14 cellular contexts compared by ENCODE assay signal in genomic region chr3:10928961-10929471, GRCh38.
DNase-seq lines count a peak whose midpoint lies in the region; ATAC-seq and TF ChIP-seq lines count a peak whose summit lies in the region.
"Had no signal": no experiment of that assay in that cellular context is flagged by ENCODE, and none has a peak within 500 bp of the region (broad histone marks: within the 10 kb centered on the region; RNA-seq: fewer than 3 reads in every experiment).

No MANE protein-coding gene starts in this region.

- CTCF ChIA-PET in activated naive CD4-positive, alpha-beta T cell treated with anti-CD3 and anti-CD28 coated beads, Interleukin-2, amount 10 ng/mL, durations not matched to agents 7 days and 5 days (lab: Charles Lee), result no interaction called here
- CTCF ChIA-PET in GM10248 (lab: Yijun Ruan, JAX), result interaction anchor here (1.0 kb wide), 1 partner anchor 16 kb away, joined by 4 read pairs; no protein-coding TSS in a partner anchor

- H3K27me3 ChIP-seq in RWPE2 (ENCODE audit: insufficient read depth, poor library complexity, severe bottlenecking), result no peaks in the 10 kb centered on the region
- no peaks in the 10 kb centered on the region for H3K27me3 ChIP-seq in tibial nerve

- no peaks in the 10 kb centered on the region for H3K9me3 Mint-ChIP-seq in activated naive CD4-positive, alpha-beta T cell treated with anti-CD3 and anti-CD28 coated beads, Interleukin-2, amount 10 ng/mL, durations not matched to agents 7 days and 5 days
- H3K9me3 Mint-ChIP-seq: CD14-positive monocyte had no signal

- peaks cover 6% of the 10 kb centered on the region for H3K27me3 Mint-ChIP-seq in activated naive CD4-positive, alpha-beta T cell treated with anti-CD3 and anti-CD28 coated beads, Interleukin-2, amount 10 ng/mL, durations not matched to agents 7 days and 5 days

- no peaks in the 10 kb centered on the region for H3K4me1 Mint-ChIP-seq in activated naive CD4-positive, alpha-beta T cell treated with anti-CD3 and anti-CD28 coated beads, Interleukin-2, amount 10 ng/mL, durations not matched to agents 7 days and 5 days
- H3K4me1 Mint-ChIP-seq: CD14-positive monocyte had no signal

- H3K9me3 ChIP-seq in RWPE2 (ENCODE audit: severe bottlenecking), result no peaks in the 10 kb centered on the region
- peaks cover 0 to 14% (median 2%) of the 10 kb centered on the region in 4 donors for H3K9me3 ChIP-seq in tibial nerve

- H3K4me3 Mint-ChIP-seq in activated naive CD4-positive, alpha-beta T cell treated with anti-CD3 and anti-CD28 coated beads, Interleukin-2, amount 10 ng/mL, durations not matched to agents 7 days and 5 days, result no peak overlapping the region
- H3K4me3 Mint-ChIP-seq: CD14-positive monocyte had no signal

- H3K36me3 Mint-ChIP-seq in activated naive CD4-positive, alpha-beta T cell treated with anti-CD3 and anti-CD28 coated beads, Interleukin-2, amount 10 ng/mL, durations not matched to agents 7 days and 5 days, result no peaks in the 10 kb centered on the region
- H3K36me3 Mint-ChIP-seq: CD14-positive monocyte had no signal

- H3K27ac ChIP-seq in RWPE2 (ENCODE audit: poor library complexity, severe bottlenecking), result no peak overlapping the region
- H3K27ac ChIP-seq in tibial nerve, result no peak overlapping the region

- DNase-seq in activated naive CD4-positive, alpha-beta T cell treated with anti-CD3 and anti-CD28 coated beads, Interleukin-2, amount 10 ng/mL, durations not matched to agents 7 days and 5 days, result peak; percentile 14
- no peak for DNase-seq in activated naive CD4-positive, alpha-beta T cell (lab: John Stamatoyannopoulos, UW)
- peak; percentile 29 for DNase-seq in RWPE2 (ENCODE audit: low spot score)
- peak; percentile 38 for DNase-seq in islet precursor cell
- DNase-seq in sciatic nerve (ENCODE audit: low spot score), result peak; percentile 27
- no peak for DNase-seq in GM10248 (ENCODE audit: extremely low spot score)
- DNase-seq in tibial nerve (ENCODE audit: low spot score in 2 of 2), result no peak
- DNase-seq: Karpas-422, NCI-H1694, NCI-H446 treated with DMSO at 0.1 percent for 48 hours, NCI-H526 treated with DMSO at 0.1 percent for 48 hours, SHP77 treated with DMSO at 0.1 percent for 48 hours had no signal

- no peak for TF ChIP-seq POLR2A in tibial nerve (IDR thresholded peaks at IDR 0.05)

- TF ChIP-seq CTCF in RWPE2 (IDR thresholded peaks at IDR 0.05; ENCODE audit: poor library complexity, severe bottlenecking) (no peak), GM10248 (IDR thresholded peaks at IDR 0.05; ENCODE audit: control extremely low read depth, extremely low read depth, low read depth, missing control alignments) (no peak), tibial nerve (IDR thresholded peaks at IDR 0.05) (no peak)

- peaks cover 20% of the 10 kb centered on the region for H3K4me1 ChIP-seq in RWPE2 (ENCODE audit: insufficient read depth, poor library complexity, severe bottlenecking)
- H3K4me1 ChIP-seq in tibial nerve, result peaks cover 0 to 9% (median 0%) of the 10 kb centered on the region in 4 donors

- ATAC-seq in RWPE2 (ENCODE audit: low read depth) (no peak), sciatic nerve (no peak), GM21367 (IDR thresholded peaks at IDR 0.05; ENCODE audit: unreplicated experiment) (no peak)

- intact Hi-C loops in sciatic nerve (cut with DNase I), result no loop called here

- no peak overlapping the region for H3K4me3 ChIP-seq in RWPE2 (ENCODE audit: severe bottlenecking)
- no peak overlapping the region for H3K4me3 ChIP-seq in tibial nerve

- POLR2A ChIA-PET in GM10248 (lab: Yijun Ruan, JAX), result interaction anchor here (0.6 kb wide), 1 partner anchor 27 kb away, joined by 3 read pairs; no protein-coding TSS in a partner anchor

- H3K27ac Mint-ChIP-seq in activated naive CD4-positive, alpha-beta T cell treated with anti-CD3 and anti-CD28 coated beads, Interleukin-2, amount 10 ng/mL, durations not matched to agents 7 days and 5 days, result no peak overlapping the region
- H3K27ac Mint-ChIP-seq: CD14-positive monocyte had no signal

- H3K36me3 ChIP-seq in RWPE2 (ENCODE audit: low read depth) (no peaks in the 10 kb centered on the region), tibial nerve (no peaks in the 10 kb centered on the region)

- WGBS in tibial nerve, 2 donors, result 90% methylated on average over 17 of the region's 17 CpGs

- TF ChIP-seq EP300 in tibial nerve (IDR thresholded peaks at IDR 0.05), result no peak

Comparison
In these comparisons a context has a peak if more than half of its experiments do, and no peak if none do; other contexts are left out.
1. DNase-seq: peak in activated naive CD4-positive, alpha-beta T cell treated with anti-CD3 and anti-CD28 coated beads, Interleukin-2, amount 10 ng/mL, durations not matched to agents 7 days and 5 days (single experiment), RWPE2 (single experiment), islet precursor cell (single experiment) and sciatic nerve (single experiment); none in activated naive CD4-positive, alpha-beta T cell (0 of 4), GM10248 (single experiment) and tibial nerve (0 of 2).